8 cellular contexts compared by ENCODE assay signal in the genomic region with DNA sequence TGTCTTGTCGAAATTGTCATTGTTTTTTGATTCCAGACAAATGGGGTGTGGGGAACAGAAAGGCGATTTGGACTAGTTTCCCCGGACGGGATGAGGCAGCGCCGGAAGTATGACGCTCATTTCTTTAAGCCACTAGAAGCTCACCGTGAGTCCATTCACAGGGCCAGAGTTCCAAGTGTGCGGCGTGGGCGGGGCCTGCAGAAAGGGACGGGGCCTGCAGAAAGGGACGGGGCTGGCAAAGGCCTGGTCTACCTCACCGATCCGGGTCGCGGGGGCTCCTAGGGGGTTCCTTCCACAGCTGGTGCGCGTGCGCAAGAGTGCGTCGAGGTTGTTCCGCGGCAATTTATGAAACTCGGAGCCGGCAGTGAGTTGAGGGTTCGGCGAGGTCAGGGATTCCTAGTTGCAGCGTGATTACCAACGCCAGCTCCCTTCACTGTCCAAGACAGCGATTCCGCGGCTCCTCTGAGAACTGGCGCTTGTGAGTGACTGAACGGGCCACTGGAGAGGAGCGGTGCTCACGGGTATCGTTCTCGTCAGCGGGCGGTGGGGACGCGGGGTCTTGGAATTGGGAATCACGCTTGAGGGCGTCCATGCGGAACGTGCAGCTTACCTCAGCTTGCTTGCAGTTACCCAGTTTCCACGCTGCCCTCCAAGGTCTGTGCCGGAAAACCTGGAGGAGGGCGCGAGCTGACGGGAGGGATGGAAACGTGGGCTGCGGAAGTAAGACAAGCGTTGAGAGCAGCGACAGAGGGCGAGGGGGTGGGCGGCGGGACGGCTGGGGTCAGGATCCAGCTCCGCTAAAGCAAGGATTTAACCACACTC. TPM values are rescaled to one million over a fixed set of nuclear protein-coding genes. Genes with fewer than 3 reads are reported as not detected.
DNase-seq lines count a peak whose midpoint lies in the region; ATAC-seq and TF ChIP-seq lines count a peak whose summit lies in the region.

A gene (plus strand): TSS at position 219 of the 822 bp plus-strand sequence. CDS start 5,847 bp downstream, outside the sequence.

- 2% methylated on average over 57 of the region's 61 CpGs for WGBS in smooth muscle cell (ENCODE audit: low lambda C conversion rate)

- DNase-seq in HS-5 (ENCODE audit: low read depth) (peak; percentile 74), SK-N-DZ (ENCODE audit: low spot score) (peak; percentile 84), caudate nucleus (lab: John Stamatoyannopoulos, UW) (peak in 48 of 61 donors; percentile 2 to 77 (median 34)), islet precursor cell (peak; percentile 98), smooth muscle cell (lab: John Stamatoyannopoulos, UW; ENCODE audit: unreplicated experiment) (peak; percentile 65), SJCRH30 (no peak)

- TF ChIP-seq CTCF in smooth muscle cell (IDR thresholded peaks at IDR 0.05; ENCODE audit: borderline replicate concordance, insufficient read depth, poor library complexity, severe bottlenecking) = no peak

- peaks cover 7% of the 10 kb centered on the region for H3K4me1 ChIP-seq in ES-I3 (ENCODE audit: insufficient read depth, low read length)
- peaks cover 14% of the 10 kb centered on the region for H3K4me1 ChIP-seq in smooth muscle cell (ENCODE audit: low read depth)
- no peaks in the 10 kb centered on the region for H3K4me1 ChIP-seq in SJCRH30

- H3K9ac ChIP-seq in ES-I3 (ENCODE audit: low read depth, low read length) (peak within 1 kb of the TSS; percentile 69), smooth muscle cell (ENCODE audit: low read depth) (peak within 1 kb of the TSS; percentile 66)

- H2AFZ ChIP-seq in smooth muscle cell (ENCODE audit: low read depth) = peak within 1 kb of the TSS; percentile 97

- H3K9me3 ChIP-seq in ES-I3 (ENCODE audit: control insufficient read depth, insufficient read depth, low read length) (no peaks in the 10 kb centered on the region; the same call in 1 of the 2 replicates), smooth muscle cell (replicated peaks; ENCODE audit: low read depth) (no peaks in the 10 kb centered on the region), SJCRH30 (replicated peaks) (no peaks in the 10 kb centered on the region)

- H3K36me3 ChIP-seq in ES-I3 (ENCODE audit: insufficient read depth, low read length) (no peaks in the 10 kb centered on the region), smooth muscle cell (ENCODE audit: low read depth) (no peaks in the 10 kb centered on the region), SJCRH30 (no peaks in the 10 kb centered on the region)

- no peaks in the 10 kb centered on the region for H3K79me2 ChIP-seq in smooth muscle cell (ENCODE audit: low read depth)

- H3K4me2 ChIP-seq in smooth muscle cell = peak within 1 kb of the TSS; percentile 97

- no peaks in the 10 kb centered on the region for H4K20me1 ChIP-seq in smooth muscle cell (ENCODE audit: low read depth)

- H3K4me3 ChIP-seq in smooth muscle cell (peak within 1 kb of the TSS; percentile 74), SJCRH30 (no peak within 1 kb of the TSS)

- ATAC-seq in GM21515 (IDR thresholded peaks at IDR 0.05; ENCODE audit: unreplicated experiment) = peak; percentile 62

- peaks cover 20% of the 10 kb centered on the region for H3F3A ChIP-seq in smooth muscle cell (ENCODE audit: low read depth)

- no peaks in the 10 kb centered on the region for H3K27me3 ChIP-seq in smooth muscle cell (ENCODE audit: low read depth)
- no peaks in the 10 kb centered on the region for H3K27me3 ChIP-seq in SJCRH30

- H3K27ac ChIP-seq in caudate nucleus (ENCODE audit: low read depth, low read length) (no peak within 1 kb of the TSS), smooth muscle cell (ENCODE audit: low read depth) (peak within 1 kb of the TSS; percentile 82), SJCRH30 (no peak within 1 kb of the TSS)

RNA-seq across cellular contexts. Expression of the gene that starts here (rescaled TPM):
- 4.3 and 4.6 TPM in 2 replicates for polyA plus RNA-seq in SK-N-DZ (2014; cell fraction: cytosol; rRNA removed)
- polyA plus RNA-seq in SK-N-DZ (2014; cell fraction: nucleus; rRNA removed) = 5.7 and 6.7 TPM in 2 replicates
- 5.2 and 9.1 TPM in 2 replicates for total RNA-seq in smooth muscle cell
- polyA plus RNA-seq in smooth muscle cell = 2.8 TPM in 2 replicates
- not detected in 2 replicates for total RNA-seq in SJCRH30 (2014; rRNA removed; shearing (Covaris generic))

Comparison
In these comparisons a context has a peak if more than half of its experiments do, and no peak if none do; other contexts are left out.
1. DNase-seq: peak in HS-5 (single experiment), SK-N-DZ (single experiment), caudate nucleus (48 of 61), islet precursor cell (single experiment) and smooth muscle cell (single experiment); none in SJCRH30 (0 of 2).